17 cellular contexts compared by ENCODE assay signal in genomic region chr1:56639210-56639609, GRCh38. TPM values are rescaled to one million over a fixed set of nuclear protein-coding genes. Genes with fewer than 3 reads are reported as not detected.
"Had no signal": no experiment of that assay in that cellular context is flagged by ENCODE, and none has a peak within 500 bp of the region (broad histone marks: within the 10 kb centered on the region; RNA-seq: fewer than 3 reads in every experiment).

No MANE protein-coding gene starts in this region.

- H3K27me3 ChIP-seq: dorsolateral prefrontal cortex, hepatocyte, ovary had no signal

- DNase-seq: activated CD4-positive, alpha-beta T cell treated with anti-CD3 and anti-CD28 coated beads, Interleukin-2, amount 50 U/mL, for 1 hour; activated CD8-positive, alpha-beta memory T cell treated with anti-CD3 and anti-CD28 coated beads for 24 hours; activated naive CD8-positive, alpha-beta T cell treated with anti-CD3 and anti-CD28 coated beads for 36 hours; anterior cingulate cortex; dorsolateral prefrontal cortex; endodermal cell; erythroblast; kidney; left lung; mucosa of descending colon; naive thymus-derived CD4-positive, alpha-beta T cell; ovary; spleen; stimulated activated naive CD8-positive, alpha-beta T cell treated with anti-CD3 and anti-CD28 coated beads, Interleukin-15, amount 100 ng/mL, for 72 hours had no signal

- H3K9me3 ChIP-seq: left lung, mucosa of descending colon, ovary, spleen had no signal

- H3K79me2 ChIP-seq: hepatocyte had no signal

- H3K27ac ChIP-seq: dorsolateral prefrontal cortex, hepatocyte, left lung, ovary, spleen had no signal

- ATAC-seq: activated CD4-positive, CD25-positive, alpha-beta regulatory T cell treated with anti-CD3 and anti-CD28 coated beads, Interleukin-2, amount 50 U/mL, for 24 hours; left lung; mucosa of descending colon; naive thymus-derived CD4-positive, alpha-beta T cell; sciatic nerve; stimulated activated naive CD8-positive, alpha-beta T cell treated with anti-CD3 and anti-CD28 coated beads, Interleukin-15, amount 100 ng/mL, for 72 hours had no signal

- H3K4me3 ChIP-seq: dorsolateral prefrontal cortex, hepatocyte, left lung, mucosa of descending colon, ovary, spleen had no signal

- H3K4me1 ChIP-seq: left lung had no signal

- H3K4me2 ChIP-seq: hepatocyte had no signal

- H3K36me3 ChIP-seq: left lung, ovary, spleen had no signal

- H2AFZ ChIP-seq: hepatocyte had no signal

- FAIRE-seq: kidney had no signal

RNA-seq across cellular contexts. Expression of gene PRKAA2, which starts 5.9 kb away (rescaled TPM):
- total RNA-seq: naive thymus-derived CD4-positive, alpha-beta T cell had no signal
- polyA plus RNA-seq: naive thymus-derived CD4-positive, alpha-beta T cell had no signal

RNA-seq across cellular contexts. Expression of gene PLPP3, which starts 59.8 kb away (rescaled TPM):
- total RNA-seq: activated naive CD8-positive, alpha-beta T cell treated with anti-CD3 and anti-CD28 coated beads for 36 hours had no signal
- polyA plus RNA-seq: naive thymus-derived CD4-positive, alpha-beta T cell had no signal
